Comparison of ENCODE assay signal across 8 cellular contexts in genomic region chr17:751269-752001, GRCh38. TPM values are rescaled to one million over a fixed set of nuclear protein-coding genes. Genes with fewer than 3 reads are reported as not detected.
DNase-seq lines count a peak whose midpoint lies in the region; ATAC-seq lines count a peak whose summit lies in the region.

No MANE protein-coding gene starts in this region.

- ATAC-seq in GM21576 (IDR thresholded peaks at IDR 0.05; ENCODE audit: unreplicated experiment), result peak; percentile 27
- peak; percentile 33 to 51 for ATAC-seq in activated CD4-positive, CD25-positive, alpha-beta regulatory T cell treated with anti-CD3 and anti-CD28 coated beads, Interleukin-2, amount 50 U/mL, for 24 hours

- peak overlapping the region; percentile 96 to 99 (median 98) for H3K27ac Mint-ChIP-seq in IgD-negative memory B cell
- H3K27ac Mint-ChIP-seq in dendritic cell treated with granulocyte-macrophage colony-stimulating factor and Interleukin-4, amounts not matched to agents 40 ng/mL and 50 ng/mL, for 4 days, result peak overlapping the region; percentile 86

- intact Hi-C loops in dendritic cell treated with granulocyte-macrophage colony-stimulating factor and Interleukin-4, amounts not matched to agents 40 ng/mL and 50 ng/mL, for 4 days (cut with micrococcal nuclease), result loop anchor here (1.0 kb wide), 1 partner anchor 37 kb away; the partner anchor contains the start of gene VPS53

- H3K4me1 Mint-ChIP-seq in IgD-negative memory B cell, result peaks cover 25 to 30% (median 25%) of the 10 kb centered on the region in 3 donors
- peaks cover 38% of the 10 kb centered on the region for H3K4me1 Mint-ChIP-seq in dendritic cell treated with granulocyte-macrophage colony-stimulating factor and Interleukin-4, amounts not matched to agents 40 ng/mL and 50 ng/mL, for 4 days (ENCODE audit: low read depth)

- H3K9me3 Mint-ChIP-seq in IgD-negative memory B cell, result no peaks in the 10 kb centered on the region
- no peaks in the 10 kb centered on the region for H3K9me3 Mint-ChIP-seq in dendritic cell treated with granulocyte-macrophage colony-stimulating factor and Interleukin-4, amounts not matched to agents 40 ng/mL and 50 ng/mL, for 4 days

- DNase-seq in EL (peak; percentile 66), lung microvascular endothelial cell (ENCODE audit: low read depth in 2 of 2) (peak; percentile 14 to 49), ureter (ENCODE audit: low spot score) (no peak)
- DNase-seq in stimulated activated CD8-positive, alpha-beta memory T cell treated with anti-CD3 and anti-CD28 coated beads, Interleukin-4, amount 100 ng/mL, for 48 hours, result peak; percentile 63

- no peaks in the 10 kb centered on the region for H3K36me3 Mint-ChIP-seq in IgD-negative memory B cell
- peaks cover 33% of the 10 kb centered on the region for H3K36me3 Mint-ChIP-seq in dendritic cell treated with granulocyte-macrophage colony-stimulating factor and Interleukin-4, amounts not matched to agents 40 ng/mL and 50 ng/mL, for 4 days (ENCODE audit: low read depth)

- peak overlapping the region; percentile 92 to 100 (median 98) for H3K4me3 Mint-ChIP-seq in IgD-negative memory B cell
- H3K4me3 Mint-ChIP-seq in dendritic cell treated with granulocyte-macrophage colony-stimulating factor and Interleukin-4, amounts not matched to agents 40 ng/mL and 50 ng/mL, for 4 days, result peak overlapping the region; percentile 86

- no peaks in the 10 kb centered on the region for H3K27me3 Mint-ChIP-seq in IgD-negative memory B cell
- H3K27me3 Mint-ChIP-seq in dendritic cell treated with granulocyte-macrophage colony-stimulating factor and Interleukin-4, amounts not matched to agents 40 ng/mL and 50 ng/mL, for 4 days, result peaks cover 5% of the 10 kb centered on the region

RNA-seq across cellular contexts. Expression of gene GEMIN4, which starts 0.6 kb away (rescaled TPM):
- polyA plus RNA-seq in IgD-negative memory B cell, result 27.4 TPM
- 7.0 and 8.7 TPM in 2 replicates for total RNA-seq in lung microvascular endothelial cell
- total RNA-seq in ureter, result 26.7 TPM

RNA-seq across cellular contexts. Expression of gene TLCD3A, which starts 19.0 kb away (rescaled TPM):
- polyA plus RNA-seq in IgD-negative memory B cell, result 0.65 TPM
- total RNA-seq in lung microvascular endothelial cell (12.2 and 14.5 TPM in 2 replicates), ureter (38.3 TPM)

RNA-seq across cellular contexts. Expression of gene GLOD4, which starts 30.6 kb away (rescaled TPM):
- 100.0 TPM for polyA plus RNA-seq in IgD-negative memory B cell
- total RNA-seq in lung microvascular endothelial cell, result 32.7 and 38.7 TPM in 2 replicates
- 72.4 TPM for total RNA-seq in ureter

RNA-seq across cellular contexts. Expression of gene MRM3, which starts 30.7 kb away (rescaled TPM):
- polyA plus RNA-seq in IgD-negative memory B cell, result 32.2 TPM
- total RNA-seq in lung microvascular endothelial cell (13.3 and 16.1 TPM in 2 replicates), ureter (10.7 TPM)

RNA-seq across cellular contexts. Expression of gene VPS53, which starts 36.8 kb away (rescaled TPM):
- polyA plus RNA-seq in IgD-negative memory B cell, result 9.9 TPM
- 6.3 and 9.1 TPM in 2 replicates for total RNA-seq in lung microvascular endothelial cell
- total RNA-seq in ureter, result 126 TPM
